ENCODE assay signal across 8 cellular contexts in the genomic region with DNA sequence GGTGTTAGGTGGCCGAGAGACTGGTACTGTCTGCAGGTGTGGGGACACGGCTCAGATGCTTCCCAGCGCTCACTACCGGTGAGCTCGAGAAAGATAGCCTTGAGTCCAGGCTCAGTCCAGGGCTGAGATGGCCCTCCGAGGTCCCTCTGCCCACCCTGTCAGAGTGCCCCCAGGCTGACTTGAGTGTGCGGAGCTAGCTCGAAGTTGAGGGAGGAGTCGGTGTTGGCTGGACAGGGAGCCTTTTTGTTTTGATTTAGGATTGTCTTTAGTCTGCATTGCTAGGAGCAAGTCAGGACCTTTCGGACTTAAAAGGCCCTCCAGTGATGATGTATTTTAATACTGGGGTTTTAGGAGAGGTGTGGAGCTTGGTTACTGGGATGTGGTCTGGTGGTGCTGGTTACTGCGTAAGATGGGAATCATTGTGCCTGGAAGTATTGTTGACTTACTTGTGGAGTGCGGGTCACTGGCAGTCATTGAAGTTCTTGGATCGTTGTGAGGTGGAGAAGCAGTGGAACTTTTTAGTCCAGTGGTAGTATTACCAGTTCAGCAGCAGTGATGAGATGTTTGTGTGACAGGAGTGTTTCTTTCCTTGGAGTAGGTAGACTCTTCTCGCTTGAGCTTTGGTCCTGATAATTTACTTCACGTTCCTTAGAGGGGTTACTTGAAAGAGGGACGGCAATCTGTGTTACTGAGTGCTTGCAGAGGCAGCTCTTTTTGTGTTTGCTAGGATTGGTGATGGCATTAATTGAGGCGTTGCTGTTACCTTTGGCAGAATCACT. TPM values are rescaled to one million over a fixed set of nuclear protein-coding genes. Genes with fewer than 3 reads are reported as not detected.
DNase-seq lines count a peak whose midpoint lies in the region; ATAC-seq and TF ChIP-seq lines count a peak whose summit lies in the region.

No MANE protein-coding gene starts in this region.

- WGBS in HUES64, result 32% methylated on average over 17 of the region's 17 CpGs

- peaks cover 32 to 56% (median 44%) of the 10 kb centered on the region in 3 donors for H3K4me1 Mint-ChIP-seq in CD8-positive, alpha-beta memory T cell
- H3K4me1 Mint-ChIP-seq in activated CD8-positive, alpha-beta T cell treated with anti-CD3 and anti-CD28 coated beads for 36 hours (ENCODE audit: low read depth), result peaks cover 42% of the 10 kb centered on the region

- H3K4me3 Mint-ChIP-seq in CD8-positive, alpha-beta memory T cell, result peak overlapping the region; percentile 90 to 99 (median 96)
- peak overlapping the region; percentile 84 for H3K4me3 Mint-ChIP-seq in activated CD8-positive, alpha-beta T cell treated with anti-CD3 and anti-CD28 coated beads for 36 hours

- H3K36me3 Mint-ChIP-seq in CD8-positive, alpha-beta memory T cell, result peaks cover 0 to 10% (median 0%) of the 10 kb centered on the region in 3 donors
- H3K36me3 Mint-ChIP-seq in activated CD8-positive, alpha-beta T cell treated with anti-CD3 and anti-CD28 coated beads for 36 hours (ENCODE audit: low read depth), result peaks cover 9% of the 10 kb centered on the region

- H3K9me3 ChIP-seq in CD8-positive, alpha-beta memory T cell (ENCODE audit: low read length), result no peaks in the 10 kb centered on the region
- H3K9me3 ChIP-seq in HUES64 (ENCODE audit: insufficient read depth, low read depth, low read length), result no peaks in the 10 kb centered on the region

- no peaks in the 10 kb centered on the region for H3K9me3 Mint-ChIP-seq in CD8-positive, alpha-beta memory T cell
- H3K9me3 Mint-ChIP-seq in activated CD8-positive, alpha-beta T cell treated with anti-CD3 and anti-CD28 coated beads for 36 hours, result no peaks in the 10 kb centered on the region

- CTCF ChIA-PET in CD8-positive, alpha-beta memory T cell (lab: Charles Lee), result interaction anchor here (0.8 to 2.2 kb wide), 6 partner anchors 9 to 100 kb away, joined by 3 to 17 read pairs (median 6); no protein-coding TSS in a partner anchor
- CTCF ChIA-PET in activated CD8-positive, alpha-beta T cell treated with anti-CD3 and anti-CD28 coated beads for 36 hours (lab: Charles Lee), result interaction anchor here (0.7 to 2.0 kb wide), 11 partner anchors 12 to 142 kb away, joined by 3 to 9 read pairs (median 3); no protein-coding TSS in a partner anchor

- H3K4me3 ChIP-seq in CD8-positive, alpha-beta memory T cell (ENCODE audit: low read length), result peak overlapping the region; percentile 95
- H3K4me3 ChIP-seq in HUES64 (ENCODE audit: low read length), result peak overlapping the region; percentile 81

- H3K36me3 ChIP-seq in CD8-positive, alpha-beta memory T cell (ENCODE audit: insufficient read depth, low read length), result no peaks in the 10 kb centered on the region
- no peaks in the 10 kb centered on the region for H3K36me3 ChIP-seq in HUES64 (ENCODE audit: insufficient read depth, low read length)

- no peaks in the 10 kb centered on the region for H3K27me3 Mint-ChIP-seq in CD8-positive, alpha-beta memory T cell
- no peaks in the 10 kb centered on the region for H3K27me3 Mint-ChIP-seq in activated CD8-positive, alpha-beta T cell treated with anti-CD3 and anti-CD28 coated beads for 36 hours

- peaks cover 17% of the 10 kb centered on the region for H3K4me1 ChIP-seq in CD8-positive, alpha-beta memory T cell (ENCODE audit: insufficient read depth, low read length)
- H3K4me1 ChIP-seq in HUES64 (ENCODE audit: insufficient read depth, low read length), result peaks cover 8% of the 10 kb centered on the region

- POLR2A ChIA-PET in CD8-positive, alpha-beta memory T cell (lab: Charles Lee), result interaction anchor here (0.9 to 1.4 kb wide), 4 partner anchors 15 to 857 kb away, joined by 3 to 7 read pairs (median 4); a partner anchor contains a TSS
- POLR2A ChIA-PET in activated CD8-positive, alpha-beta T cell treated with anti-CD3 and anti-CD28 coated beads for 36 hours (lab: Charles Lee), result interaction anchor here (1.0 to 2.1 kb wide), 3 partner anchors 10 to 59 kb away, joined by 3 to 13 read pairs (median 4); no protein-coding TSS in a partner anchor

- DNase-seq in CD8-positive, alpha-beta memory T cell, result no peak
- no peak for DNase-seq in activated CD8-positive, alpha-beta T cell treated with anti-CD3 and anti-CD28 coated beads for 36 hours
- DNase-seq in Right ventricle myocardium superior, result no peak
- DNase-seq in putamen (ENCODE audit: low spot score), result peak; percentile 39
- no peak for DNase-seq in DMS153 treated with DMSO at 0.1 percent for 48 hours (lab: John Stamatoyannopoulos, UW; ENCODE audit: unreplicated experiment)
- DNase-seq in cerebellum (ENCODE audit: low spot score), result no peak
- no peak for DNase-seq in effector CD4-positive, alpha-beta T cell

- peak overlapping the region; percentile 83 for H3K9ac ChIP-seq in HUES64 (ENCODE audit: low read depth, low read length)

- no peak for ATAC-seq in activated CD8-positive, alpha-beta T cell treated with anti-CD3 and anti-CD28 coated beads for 36 hours
- ATAC-seq in Right ventricle myocardium superior (ENCODE audit: poor library complexity), result peak; percentile 2

- TF ChIP-seq CTCF in activated CD8-positive, alpha-beta T cell treated with anti-CD3 and anti-CD28 coated beads for 36 hours (IDR thresholded peaks at IDR 0.05), result no peak

- peak overlapping the region; percentile 69 to 96 (median 89) for H3K27ac Mint-ChIP-seq in CD8-positive, alpha-beta memory T cell
- H3K27ac Mint-ChIP-seq in activated CD8-positive, alpha-beta T cell treated with anti-CD3 and anti-CD28 coated beads for 36 hours, result peak overlapping the region; percentile 82

- H3K27ac ChIP-seq in CD8-positive, alpha-beta memory T cell (ENCODE audit: low read depth, low read length), result peak overlapping the region; percentile 77
- H3K27ac ChIP-seq in HUES64 (ENCODE audit: low read depth, low read length), result no peak overlapping the region

- H3K27me3 ChIP-seq in CD8-positive, alpha-beta memory T cell (ENCODE audit: insufficient read depth, low read length, poor library complexity, severe bottlenecking), result no peaks in the 10 kb centered on the region
- no peaks in the 10 kb centered on the region for H3K27me3 ChIP-seq in HUES64 (ENCODE audit: insufficient read depth, low read length)

- intact Hi-C loops in activated CD8-positive, alpha-beta T cell treated with anti-CD3 and anti-CD28 coated beads for 36 hours (cut with micrococcal nuclease), result no loop called here
- intact Hi-C loops in Right ventricle myocardium superior (cut with DNase I), result no loop called here

RNA-seq across cellular contexts. Expression of a gene that starts 0.6 kb away (rescaled TPM):
- 1 to 10 TPM; 6.6 to 6.8 TPM for total RNA-seq in CD8-positive, alpha-beta memory T cell
- polyA plus RNA-seq in CD8-positive, alpha-beta memory T cell, result 8.3 TPM
- 2.7 TPM for polyA plus RNA-seq in HUES64 (2013, experiment 1 of 2)
- polyA plus RNA-seq in HUES64 (2013, experiment 2 of 2), result 3.8 TPM
- total RNA-seq in activated CD8-positive, alpha-beta T cell treated with anti-CD3 and anti-CD28 coated beads for 36 hours, result 1 to 10 TPM; 5.9 to 6.1 TPM
- total RNA-seq in Right ventricle myocardium superior (3.6 TPM), cerebellum (36.5 TPM)

RNA-seq across cellular contexts. Expression of a gene that starts 0.7 kb away (rescaled TPM):
- 10 to 100 TPM; 70.2 to 75.5 TPM for total RNA-seq in CD8-positive, alpha-beta memory T cell
- 68.3 TPM for polyA plus RNA-seq in CD8-positive, alpha-beta memory T cell
- polyA plus RNA-seq in HUES64 (2013, experiment 1 of 2), result 157 TPM
- 159 TPM for polyA plus RNA-seq in HUES64 (2013, experiment 2 of 2)
- 10 to 100 TPM; 77.0 to 83.1 TPM for total RNA-seq in activated CD8-positive, alpha-beta T cell treated with anti-CD3 and anti-CD28 coated beads for 36 hours
- 24.6 TPM for total RNA-seq in Right ventricle myocardium superior
- total RNA-seq in cerebellum, result 104 TPM
